Comparison of ENCODE assay signal across 8 cellular contexts in the genomic region with DNA sequence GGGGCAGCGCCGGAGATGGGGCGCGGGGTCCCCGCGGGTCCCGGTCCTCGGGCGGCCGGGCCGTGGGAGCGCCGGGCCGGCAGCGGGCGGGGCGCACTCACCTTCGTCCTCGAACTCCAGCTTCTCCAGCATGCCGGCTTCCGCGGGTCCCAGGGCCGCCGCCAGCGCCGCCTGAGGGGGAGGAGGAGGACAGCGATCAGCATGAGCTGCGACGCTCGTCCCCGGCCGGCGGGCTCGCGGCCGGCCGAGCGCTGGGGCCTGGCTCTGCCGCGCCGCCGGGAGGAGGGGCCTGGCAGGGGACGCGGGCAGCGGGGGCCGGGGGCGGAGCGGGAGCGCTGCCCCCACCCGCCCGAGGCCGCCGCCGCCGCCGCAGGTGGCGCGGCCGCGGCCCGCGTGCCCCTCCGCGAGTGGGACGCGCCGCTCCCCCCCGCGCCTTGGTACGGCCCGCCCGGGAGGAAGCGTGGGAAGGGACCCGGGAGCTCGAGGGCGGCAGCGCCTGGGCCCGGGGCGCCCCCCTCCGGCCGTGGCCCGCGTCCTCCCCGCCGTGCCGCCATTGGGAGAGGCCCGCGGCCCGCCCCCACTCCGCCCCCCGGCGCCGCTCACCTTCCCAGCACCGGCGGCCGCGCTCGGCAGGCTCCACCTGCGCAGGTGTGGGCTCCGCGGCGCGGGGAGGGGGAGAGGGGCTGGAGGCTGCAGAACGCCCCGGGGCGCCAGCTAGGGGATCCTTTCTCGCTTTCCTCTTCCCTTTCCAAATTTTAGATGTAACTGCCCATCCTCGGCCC.
DNase-seq lines count a peak whose midpoint lies in the region; TF ChIP-seq lines count a peak whose summit lies in the region.

No MANE protein-coding gene starts in this region.

- H3K27ac Mint-ChIP-seq in activated naive CD8-positive, alpha-beta T cell treated with anti-CD3 and anti-CD28 coated beads for 36 hours, result peak overlapping the region; percentile 97
- peak overlapping the region; percentile 94 for H3K27ac Mint-ChIP-seq in type B pancreatic cell

- peak overlapping the region; percentile 96 for H3K27ac ChIP-seq in cardiac muscle cell
- peak overlapping the region; percentile 69 for H3K27ac ChIP-seq in trophoblast cell (ENCODE audit: low read depth, low read length)

- no CpG with 5 or more reads among the region's 108 CpGs for WGBS in trophoblast cell (ENCODE audit: extremely low coverage, insufficient coverage, insufficient read length)

- H3K9me3 Mint-ChIP-seq in activated naive CD8-positive, alpha-beta T cell treated with anti-CD3 and anti-CD28 coated beads for 36 hours, result peaks cover 4% of the 10 kb centered on the region
- H3K9me3 Mint-ChIP-seq in type B pancreatic cell, result no peaks in the 10 kb centered on the region

- peak overlapping the region; percentile 81 for H2BK5ac ChIP-seq in trophoblast cell (ENCODE audit: low read depth, low read length, poor library complexity)

- TF ChIP-seq CTCF in GM06990 (IDR thresholded peaks at IDR 0.05; ENCODE audit: insufficient read depth, low read length, poor library complexity, severe bottlenecking) (no peak), LNCAP (IDR thresholded peaks at IDR 0.05) (peak; percentile 59), cardiac muscle cell (IDR thresholded peaks at IDR 0.05; ENCODE audit: low read depth, low read length) (peak; percentile 14), type B pancreatic cell (conservative IDR thresholded peaks at IDR 0.05) (peak; percentile 55)

- peaks cover 27% of the 10 kb centered on the region for H3K4me1 ChIP-seq in cardiac muscle cell (ENCODE audit: low read depth)
- H3K4me1 ChIP-seq in trophoblast cell (ENCODE audit: control insufficient read depth in 1 of 2, insufficient read depth in 2 of 2, low read length in 2 of 2), result peaks cover 3 to 4% of the 10 kb centered on the region in 2 experiments

- H2BK120ac ChIP-seq in trophoblast cell (ENCODE audit: insufficient read depth, low read length, poor library complexity), result peak overlapping the region; percentile 8

- DNase-seq in GM06990 (ENCODE audit: extremely low read depth, insufficient read length) (peak; percentile 92), GOT3 (lab: John Stamatoyannopoulos, UW) (peak; percentile 33), SKM-1 treated with dmso at 0.1 percent for 144 hours (lab: John Stamatoyannopoulos, UW; ENCODE audit: unreplicated experiment) (peak; percentile 65), cardiac muscle cell (ENCODE audit: low read depth in 1 of 2, low spot score in 1 of 2) (peak; percentile 89 to 92), trophoblast cell (peak; percentile 71 to 93), type B pancreatic cell (ENCODE audit: extremely low spot score, unreplicated experiment) (peak; percentile 85)
- peak; percentile 93 for DNase-seq in activated naive CD8-positive, alpha-beta T cell treated with anti-CD3 and anti-CD28 coated beads for 36 hours

- peak overlapping the region; percentile 74 for H3K4me2 ChIP-seq in trophoblast cell (ENCODE audit: low read length)

- H3K4me1 Mint-ChIP-seq in activated naive CD8-positive, alpha-beta T cell treated with anti-CD3 and anti-CD28 coated beads for 36 hours, result peaks cover 24% of the 10 kb centered on the region
- H3K4me1 Mint-ChIP-seq in type B pancreatic cell (ENCODE audit: unreplicated experiment), result no peaks in the 10 kb centered on the region

- H3K36me3 ChIP-seq in GM06990 (ENCODE audit: control insufficient read depth, insufficient read depth, low read length) (no peaks in the 10 kb centered on the region), cardiac muscle cell (no peaks in the 10 kb centered on the region), trophoblast cell (ENCODE audit: control insufficient read depth in 1 of 2, insufficient read depth in 2 of 2, low read length in 2 of 2) (no peaks in the 10 kb centered on the region)

- H3K79me1 ChIP-seq in trophoblast cell (ENCODE audit: low read length), result peaks cover 9% of the 10 kb centered on the region

- no peaks in the 10 kb centered on the region for H3K27me3 Mint-ChIP-seq in activated naive CD8-positive, alpha-beta T cell treated with anti-CD3 and anti-CD28 coated beads for 36 hours
- H3K27me3 Mint-ChIP-seq in type B pancreatic cell, result no peaks in the 10 kb centered on the region

- H3K23ac ChIP-seq in trophoblast cell (ENCODE audit: low read length), result no peak overlapping the region

- H4K8ac ChIP-seq in trophoblast cell (ENCODE audit: low read depth, low read length), result peak overlapping the region; percentile 72

- H3K4me3 Mint-ChIP-seq in activated naive CD8-positive, alpha-beta T cell treated with anti-CD3 and anti-CD28 coated beads for 36 hours, result peak overlapping the region; percentile 90
- H3K4me3 Mint-ChIP-seq in type B pancreatic cell, result peak overlapping the region; percentile 96

- H2BK12ac ChIP-seq in trophoblast cell (ENCODE audit: low read length), result no peak overlapping the region

- H3K36me3 Mint-ChIP-seq in activated naive CD8-positive, alpha-beta T cell treated with anti-CD3 and anti-CD28 coated beads for 36 hours, result peaks cover 5% of the 10 kb centered on the region
- peaks cover 4% of the 10 kb centered on the region for H3K36me3 Mint-ChIP-seq in type B pancreatic cell

- H4K91ac ChIP-seq in trophoblast cell (ENCODE audit: low read depth, low read length), result peak overlapping the region; percentile 74

- H3K9ac ChIP-seq in trophoblast cell (ENCODE audit: low read length), result peak overlapping the region; percentile 35

- peak overlapping the region; percentile 93 for H2AFZ ChIP-seq in trophoblast cell (ENCODE audit: insufficient read depth, low read length, poor library complexity)

- H3K79me2 ChIP-seq in trophoblast cell (ENCODE audit: control insufficient read depth, insufficient read depth, low read length, poor library complexity), result peaks cover 5% of the 10 kb centered on the region

- H3K4me3 ChIP-seq in GM06990 (replicated peaks; ENCODE audit: low read depth, low read length) (peak overlapping the region; percentile 86), cardiac muscle cell (peak overlapping the region; percentile 83), trophoblast cell (ENCODE audit: low read depth, low read length) (peak overlapping the region; percentile 75)

- H3K27me3 ChIP-seq in GM06990 (replicated peaks; ENCODE audit: control insufficient read depth, insufficient read depth, low read length) (no peaks in the 10 kb centered on the region), cardiac muscle cell (no peaks in the 10 kb centered on the region), trophoblast cell (ENCODE audit: insufficient read depth, low read length) (no peaks in the 10 kb centered on the region)

- H3K14ac ChIP-seq in trophoblast cell (ENCODE audit: low read length), result peak overlapping the region; percentile 8

- peak overlapping the region; percentile 16 for H3K18ac ChIP-seq in trophoblast cell (ENCODE audit: low read length)

- no peak overlapping the region for H2AK5ac ChIP-seq in trophoblast cell (ENCODE audit: low read length)

- no peaks in the 10 kb centered on the region for H3K9me3 ChIP-seq in cardiac muscle cell (ENCODE audit: low read depth)
- H3K9me3 ChIP-seq in trophoblast cell (ENCODE audit: insufficient read depth, low read depth, low read length), result no peaks in the 10 kb centered on the region

- no peak overlapping the region for H3K4ac ChIP-seq in trophoblast cell (ENCODE audit: low read depth, low read length)

- H4K12ac ChIP-seq in trophoblast cell (ENCODE audit: low read depth, low read length), result peak overlapping the region; percentile 23

Comparison
In these comparisons a context has a peak if more than half of its experiments do, and no peak if none do; other contexts are left out.
1. Peak in every context shown above with its lines: DNase-seq, H3K4me3 ChIP-seq and H3K27ac ChIP-seq.
2. DNase-seq: peak in every context shown above with its lines; median percentile 93 in activated naive CD8-positive, alpha-beta T cell treated with anti-CD3 and anti-CD28 coated beads for 36 hours; 92 in GM06990; 90 in cardiac muscle cell; 85 in type B pancreatic cell; 82 in trophoblast cell; 65 in SKM-1 treated with dmso at 0.1 percent for 144 hours; 33 in GOT3.